Comparison of ENCODE assay signal across 6 cellular contexts in genomic region chr19:10568444-10568825, GRCh38. TPM values are rescaled to one million over a fixed set of nuclear protein-coding genes. Genes with fewer than 3 reads are reported as not detected.
DNase-seq lines count a peak whose midpoint lies in the region; ATAC-seq, FAIRE-seq and TF ChIP-seq lines count a peak whose summit lies in the region.

No MANE protein-coding gene starts in this region.

- peaks cover 25% of the 10 kb centered on the region for H3K79me2 ChIP-seq in osteoblast (ENCODE audit: insufficient read depth, low read length)

- TF ChIP-seq CTCF in LNCAP (IDR thresholded peaks at IDR 0.05) = peak; percentile 19; the same call in 1 of the 2 replicates
- TF ChIP-seq CTCF in cardiac fibroblast (IDR thresholded peaks at IDR 0.05; ENCODE audit: low read depth, low read length) = no peak
- TF ChIP-seq CTCF in osteoblast (IDR thresholded peaks at IDR 0.05; ENCODE audit: extremely low read depth, low read depth, low read length) = no peak

- peak; percentile 1 for ATAC-seq in GM19397 (IDR thresholded peaks at IDR 0.05; ENCODE audit: unreplicated experiment)

- no peak overlapping the region for H3K27ac ChIP-seq in osteoblast (ENCODE audit: low read depth, low read length)

- no peak for DNase-seq in cardiac fibroblast (ENCODE audit: low read depth in 2 of 2)
- DNase-seq in osteoblast (ENCODE audit: insufficient read length, low spot score, missing footprints) = no peak
- DNase-seq in OCI-M1 (lab: John Stamatoyannopoulos, UW) = no peak
- DNase-seq in frontal cortex (ENCODE audit: low spot score in 2 of 2) = no peak

- peaks cover 2% of the 10 kb centered on the region for H3K36me3 ChIP-seq in osteoblast (ENCODE audit: insufficient read depth, low read length)

- peak overlapping the region; percentile 65 for H2AFZ ChIP-seq in osteoblast (ENCODE audit: low read length)

- H3K9me3 ChIP-seq in osteoblast (ENCODE audit: low read depth, low read length) = no peaks in the 10 kb centered on the region

- peaks cover 33% of the 10 kb centered on the region for H3K4me1 ChIP-seq in osteoblast (ENCODE audit: insufficient read depth, low read length)

- H3K4me2 ChIP-seq in osteoblast (ENCODE audit: insufficient read depth, low read length) = peak overlapping the region; percentile 92

- H3K27me3 ChIP-seq in osteoblast (ENCODE audit: insufficient read depth, low read length) = no peaks in the 10 kb centered on the region

- no peaks in the 10 kb centered on the region for H4K20me1 ChIP-seq in osteoblast (ENCODE audit: insufficient read depth, low read length)

- no peak for FAIRE-seq in frontal cortex (lab: Jason Lieb, UNC)

- H3K4me3 ChIP-seq in cardiac fibroblast (replicated peaks in 1 of 2; ENCODE audit: low read depth in 2 of 2, low read length in 2 of 2) = peak overlapping the region; percentile 73
- peak overlapping the region; percentile 79 for H3K4me3 ChIP-seq in osteoblast (ENCODE audit: insufficient read depth, low read length)

RNA-seq across cellular contexts. Expression of gene CDKN2D, which starts 0.3 kb away (rescaled TPM):
- total RNA-seq in osteoblast (4.0 and 5.3 TPM in 2 replicates), frontal cortex (73.0 TPM)

RNA-seq across cellular contexts. Expression of gene KRI1, which starts 2.6 kb away (rescaled TPM):
- total RNA-seq in osteoblast = 5.4 and 5.9 TPM in 2 replicates
- 2.0 TPM for total RNA-seq in frontal cortex

RNA-seq across cellular contexts. Expression of gene AP1M2, which starts 18.7 kb away (rescaled TPM):
- 0.29 and 0.72 TPM in 2 replicates for total RNA-seq in osteoblast
- 0.41 TPM for total RNA-seq in frontal cortex

RNA-seq across cellular contexts. Expression of gene ATG4D, which starts 24.7 kb away (rescaled TPM):
- total RNA-seq in osteoblast = 11.6 and 12.7 TPM in 2 replicates
- 7.3 TPM for total RNA-seq in frontal cortex

RNA-seq across cellular contexts. Expression of gene S1PR5, which starts 51.2 kb away (rescaled TPM):
- total RNA-seq in osteoblast (0.29 and 0.36 TPM in 2 replicates), frontal cortex (0.41 TPM)

Comparison
In these comparisons a context has a peak if more than half of its experiments do, and no peak if none do; other contexts are left out.
1. RNA of gene CDKN2D, which starts 0.3 kb away (total RNA-seq): 73.0 TPM in frontal cortex (single experiment); 4.0 to 5.3 TPM in osteoblast; every median in the first group is over 10 times any median in the second.